Comparison of ENCODE assay signal across 8 cellular contexts in genomic region chr22:37187891-37188761, GRCh38. TPM values are rescaled to one million over a fixed set of nuclear protein-coding genes. Genes with fewer than 3 reads are reported as not detected.
DNase-seq lines count a peak whose midpoint lies in the region; ATAC-seq and TF ChIP-seq lines count a peak whose summit lies in the region.

TSS of gene C1QTNF6 (minus strand) at chr22:37188247. CDS start at chr22:37188213, 34 bp downstream.

- no peaks in the 10 kb centered on the region for H3K9me3 Mint-ChIP-seq in MCF 10A (ENCODE audit: unreplicated experiment)

- no TSS peak for BruUV-seq in MCF 10A (replicated peaks; lab: Mats Ljungman, UMichigan)

- H3K4me3 Mint-ChIP-seq in MCF 10A (ENCODE audit: unreplicated experiment) = no peak within 1 kb of the TSS

- intact Hi-C loops in breast epithelium (cut with DNase I; ENCODE audit: low total_unique reads) = loop anchor here (10.0 kb wide), 1 partner anchor 1237 kb away; no protein-coding TSS in a partner anchor
- intact Hi-C loops in MCF 10A (cut with micrococcal nuclease) = no loop called here
- intact Hi-C loops in colonic mucosa (cut with DNase I) = no loop called here
- intact Hi-C loops in upper lobe of right lung (cut with DNase I) = no loop called here

- CTCF ChIA-PET in MCF 10A (lab: Yijun Ruan, JAX) = interaction anchor here (0.5 to 1.3 kb wide), 2 partner anchors 21 to 32 kb away, joined by 4 to 5 read pairs; no protein-coding TSS in a partner anchor

- H3K27me3 Mint-ChIP-seq in MCF 10A (ENCODE audit: insufficient read depth, unreplicated experiment) = no peaks in the 10 kb centered on the region

- DNase-seq in breast epithelium (ENCODE audit: low spot score in 2 of 2) (no peak), MCF 10A (ENCODE audit: unreplicated experiment) (no peak), colonic mucosa (peak; percentile 65), upper lobe of right lung (peak; percentile 64), NOMO-1 (lab: John Stamatoyannopoulos, UW; ENCODE audit: unreplicated experiment in 2 of 2) (no peak), CD1c-positive myeloid dendritic cell (ENCODE audit: extremely low spot score) (no peak)

- peaks cover 17% of the 10 kb centered on the region for H3K36me3 Mint-ChIP-seq in MCF 10A (ENCODE audit: insufficient read depth, unreplicated experiment)

- ATAC-seq in upper lobe of right lung (peak; percentile 64), HG03108 (IDR thresholded peaks at IDR 0.05; ENCODE audit: unreplicated experiment) (no peak)

- H3K9ac ChIP-seq in colonic mucosa (ENCODE audit: low read depth in 2 of 2, low read length in 2 of 2) (peak within 1 kb of the TSS; percentile 74 to 89), liver (ENCODE audit: low read depth in 1 of 2, low read length in 2 of 2) (peak within 1 kb of the TSS in 1 of 2 donors; percentile 28)

- H3K9me3 ChIP-seq in breast epithelium (no peaks in the 10 kb centered on the region), colonic mucosa (no peaks in the 10 kb centered on the region), liver (ENCODE audit: control insufficient read depth in 4 of 4, low read length in 3 of 4) (no peaks in the 10 kb centered on the region), upper lobe of right lung (no peaks in the 10 kb centered on the region)

- no peak within 1 kb of the TSS for H3K27ac Mint-ChIP-seq in MCF 10A (ENCODE audit: low read depth, unreplicated experiment)

- no peak for TF ChIP-seq POLR2A in breast epithelium (IDR thresholded peaks at IDR 0.05)

- WGBS in liver = 61% methylated on average over 17 of the region's 17 CpGs

- H3K36me3 ChIP-seq in breast epithelium (no peaks in the 10 kb centered on the region), colonic mucosa (no peaks in the 10 kb centered on the region), liver (ENCODE audit: control insufficient read depth in 4 of 4, insufficient read depth in 3 of 4, low read depth in 1 of 4, low read length in 3 of 4) (peaks cover 0 to 4% (median 0%) of the 10 kb centered on the region in 4 donors), upper lobe of right lung (no peaks in the 10 kb centered on the region)

- H3K27ac ChIP-seq in breast epithelium (peak within 1 kb of the TSS; percentile 77 to 98), colonic mucosa (peak within 1 kb of the TSS; percentile 86), liver (ENCODE audit: low read depth in 1 of 2, low read length in 2 of 2) (peak within 1 kb of the TSS; percentile 76 to 84), upper lobe of right lung (peak within 1 kb of the TSS; percentile 82)

- H3K4me1 Mint-ChIP-seq in MCF 10A (ENCODE audit: insufficient read depth, unreplicated experiment) = peaks cover 21% of the 10 kb centered on the region

- H3K4me3 ChIP-seq in breast epithelium (peak within 1 kb of the TSS; percentile 36 to 65 (median 37)), colonic mucosa (peak within 1 kb of the TSS; percentile 14), liver (ENCODE audit: low read depth in 1 of 3, low read length in 3 of 3) (no peak within 1 kb of the TSS), upper lobe of right lung (peak within 1 kb of the TSS; percentile 41)

- POLR2A ChIA-PET in MCF 10A (lab: Yijun Ruan, JAX) = interaction anchor here (0.6 to 1.4 kb wide), 2 partner anchors 9 to 475 kb away, joined by 3 to 5 read pairs; no protein-coding TSS in a partner anchor

- H3K4me1 ChIP-seq in breast epithelium (peaks cover 6 to 15% of the 10 kb centered on the region in 2 donors), colonic mucosa (peaks cover 14% of the 10 kb centered on the region), liver (ENCODE audit: control insufficient read depth in 4 of 4, insufficient read depth in 4 of 4, low read length in 3 of 4) (peaks cover 4 to 15% (median 8%) of the 10 kb centered on the region in 4 donors), upper lobe of right lung (peaks cover 46% of the 10 kb centered on the region)

- H3K27me3 ChIP-seq in breast epithelium (no peaks in the 10 kb centered on the region), colonic mucosa (no peaks in the 10 kb centered on the region), liver (ENCODE audit: control insufficient read depth in 4 of 4, insufficient read depth in 4 of 4, low read length in 3 of 4) (no peaks in the 10 kb centered on the region), upper lobe of right lung (no peaks in the 10 kb centered on the region)

- TF ChIP-seq CTCF in breast epithelium (IDR thresholded peaks at IDR 0.05) (no peak), MCF 10A (IDR thresholded peaks at IDR 0.05; ENCODE audit: unreplicated experiment) (no peak), colonic mucosa (IDR thresholded peaks at IDR 0.05) (no peak), liver (IDR thresholded peaks at IDR 0.05; ENCODE audit: low read depth, low read length, missing input control) (no peak), upper lobe of right lung (IDR thresholded peaks at IDR 0.05) (no peak)

- peak in 1 of 2 donors; percentile 2 for TF ChIP-seq RAD21 in liver (IDR thresholded peaks at IDR 0.05)

TF ChIP-seq in liver, 16 proteins besides CTCF, POLR2A, EP300 and RAD21:
- TF ChIP-seq RXRA (IDR thresholded peaks at IDR 0.05) = peak; percentile 76 to 88
- no peak for TF ChIP-seq EGR1 (IDR thresholded peaks at IDR 0.05; ENCODE audit: low read depth in 2 of 2)
- peak; percentile 25 for TF ChIP-seq REST (IDR thresholded peaks at IDR 0.05)
- TF ChIP-seq FOXA1 (IDR thresholded peaks at IDR 0.05) = no peak
- no peak for TF ChIP-seq HNF4A (conservative IDR thresholded peaks at IDR 0.05)
- no peak for TF ChIP-seq GABPA (IDR thresholded peaks at IDR 0.05 in 1 of 2, conservative IDR thresholded peaks at IDR 0.05 in 1 of 2)
- no peak for TF ChIP-seq JUND (IDR thresholded peaks at IDR 0.05)
- TF ChIP-seq SP1 (IDR thresholded peaks at IDR 0.05) = peak; percentile 42
- TF ChIP-seq MAX (IDR thresholded peaks at IDR 0.05) = no peak
- TF ChIP-seq NR2F2 (IDR thresholded peaks at IDR 0.05) = peak; percentile 93

RNA-seq across cellular contexts. Expression of gene C1QTNF6, which starts in this region (rescaled TPM):
- 1 to 10 TPM; 2.2 to 3.6 (median 3.5) TPM for total RNA-seq in breast epithelium
- 6.6 and 11.6 TPM in 2 replicates for total RNA-seq in MCF 10A (2022)
- total RNA-seq in colonic mucosa = 10 to 100 TPM in 1 of 2 donors, 1 to 10 TPM in 1; 9.3 to 16.7 TPM
- 1 to 10 TPM; 3.7 to 4.2 TPM for total RNA-seq in liver
- polyA plus RNA-seq in liver = 1 to 10 TPM; 3.1 to 4.5 TPM
- total RNA-seq in upper lobe of right lung = 6.1 TPM

Comparison
In these comparisons a context has a peak if more than half of its experiments do, and no peak if none do; other contexts are left out.
1. DNase-seq: peak in colonic mucosa (single experiment) and upper lobe of right lung (single experiment); none in breast epithelium (0 of 2), MCF 10A (single experiment), NOMO-1 (0 of 2) and CD1c-positive myeloid dendritic cell (single experiment).
2. H3K4me3 ChIP-seq: peak in breast epithelium (3 of 3), colonic mucosa (single experiment) and upper lobe of right lung (single experiment); none in liver (0 of 3).
3. Peak in every context shown above with its lines, with median percentiles within 50 percentile points of each other: H3K27ac ChIP-seq.